In genomic region chr14:54805521-54806322, GRCh38 we compare ENCODE assay signal across 1 cellular context.
TF ChIP-seq lines count a peak whose summit lies in the region.

No MANE protein-coding gene starts in this region.

TF ChIP-seq in GM12878, 131 proteins besides CTCF, POLR2A, EP300 and RAD21 (continues in another document):
- no peak for TF ChIP-seq KDM1A (IDR thresholded peaks at IDR 0.05; ENCODE audit: borderline replicate concordance)
- peak; percentile 90 for TF ChIP-seq SMC3 (IDR thresholded peaks at IDR 0.05; ENCODE audit: borderline replicate concordance, low read length)
- no peak for TF ChIP-seq EGR1 (IDR thresholded peaks at IDR 0.05; ENCODE audit: borderline replicate concordance in 1 of 2, low read depth in 2 of 2, low read length in 2 of 2)
- TF ChIP-seq SREBF2 (IDR thresholded peaks at IDR 0.05; ENCODE audit: low read length): no peak
- TF ChIP-seq ZBTB40 (IDR thresholded peaks at IDR 0.05; ENCODE audit: borderline replicate concordance): no peak
- no peak for TF ChIP-seq BACH1 (IDR thresholded peaks at IDR 0.05; ENCODE audit: borderline replicate concordance)
- TF ChIP-seq FOS (IDR thresholded peaks at IDR 0.05; ENCODE audit: borderline replicate concordance, extremely low read depth, insufficient read length): no peak
- TF ChIP-seq, protein P1, sequence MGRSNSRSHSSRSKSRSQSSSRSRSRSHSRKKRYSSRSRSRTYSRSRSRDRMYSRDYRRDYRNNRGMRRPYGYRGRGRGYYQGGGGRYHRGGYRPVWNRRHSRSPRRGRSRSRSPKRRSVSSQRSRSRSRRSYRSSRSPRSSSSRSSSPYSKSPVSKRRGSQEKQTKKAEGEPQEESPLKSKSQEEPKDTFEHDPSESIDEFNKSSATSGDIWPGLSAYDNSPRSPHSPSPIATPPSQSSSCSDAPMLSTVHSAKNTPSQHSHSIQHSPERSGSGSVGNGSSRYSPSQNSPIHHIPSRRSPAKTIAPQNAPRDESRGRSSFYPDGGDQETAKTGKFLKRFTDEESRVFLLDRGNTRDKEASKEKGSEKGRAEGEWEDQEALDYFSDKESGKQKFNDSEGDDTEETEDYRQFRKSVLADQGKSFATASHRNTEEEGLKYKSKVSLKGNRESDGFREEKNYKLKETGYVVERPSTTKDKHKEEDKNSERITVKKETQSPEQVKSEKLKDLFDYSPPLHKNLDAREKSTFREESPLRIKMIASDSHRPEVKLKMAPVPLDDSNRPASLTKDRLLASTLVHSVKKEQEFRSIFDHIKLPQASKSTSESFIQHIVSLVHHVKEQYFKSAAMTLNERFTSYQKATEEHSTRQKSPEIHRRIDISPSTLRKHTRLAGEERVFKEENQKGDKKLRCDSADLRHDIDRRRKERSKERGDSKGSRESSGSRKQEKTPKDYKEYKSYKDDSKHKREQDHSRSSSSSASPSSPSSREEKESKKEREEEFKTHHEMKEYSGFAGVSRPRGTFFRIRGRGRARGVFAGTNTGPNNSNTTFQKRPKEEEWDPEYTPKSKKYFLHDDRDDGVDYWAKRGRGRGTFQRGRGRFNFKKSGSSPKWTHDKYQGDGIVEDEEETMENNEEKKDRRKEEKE (IDR thresholded peaks at IDR 0.05): no peak
- TF ChIP-seq BRCA1 (IDR thresholded peaks at IDR 0.05; ENCODE audit: low read depth, low read length): no peak
- TF ChIP-seq IRF3 (IDR thresholded peaks at IDR 0.05): no peak
- TF ChIP-seq, protein P2, sequence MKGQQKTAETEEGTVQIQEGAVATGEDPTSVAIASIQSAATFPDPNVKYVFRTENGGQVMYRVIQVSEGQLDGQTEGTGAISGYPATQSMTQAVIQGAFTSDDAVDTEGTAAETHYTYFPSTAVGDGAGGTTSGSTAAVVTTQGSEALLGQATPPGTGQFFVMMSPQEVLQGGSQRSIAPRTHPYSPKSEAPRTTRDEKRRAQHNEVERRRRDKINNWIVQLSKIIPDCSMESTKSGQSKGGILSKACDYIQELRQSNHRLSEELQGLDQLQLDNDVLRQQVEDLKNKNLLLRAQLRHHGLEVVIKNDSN (IDR thresholded peaks at IDR 0.05; ENCODE audit: borderline replicate concordance, extremely low read length, insufficient read depth, low read depth, low read length): peak; percentile 2
- TF ChIP-seq BHLHE40 (IDR thresholded peaks at IDR 0.05; ENCODE audit: borderline replicate concordance in 1 of 2, low read depth in 2 of 2, low read length in 1 of 2): peak; percentile 36 to 44; a peak in 2 of 4 replicates
- TF ChIP-seq, protein P3, sequence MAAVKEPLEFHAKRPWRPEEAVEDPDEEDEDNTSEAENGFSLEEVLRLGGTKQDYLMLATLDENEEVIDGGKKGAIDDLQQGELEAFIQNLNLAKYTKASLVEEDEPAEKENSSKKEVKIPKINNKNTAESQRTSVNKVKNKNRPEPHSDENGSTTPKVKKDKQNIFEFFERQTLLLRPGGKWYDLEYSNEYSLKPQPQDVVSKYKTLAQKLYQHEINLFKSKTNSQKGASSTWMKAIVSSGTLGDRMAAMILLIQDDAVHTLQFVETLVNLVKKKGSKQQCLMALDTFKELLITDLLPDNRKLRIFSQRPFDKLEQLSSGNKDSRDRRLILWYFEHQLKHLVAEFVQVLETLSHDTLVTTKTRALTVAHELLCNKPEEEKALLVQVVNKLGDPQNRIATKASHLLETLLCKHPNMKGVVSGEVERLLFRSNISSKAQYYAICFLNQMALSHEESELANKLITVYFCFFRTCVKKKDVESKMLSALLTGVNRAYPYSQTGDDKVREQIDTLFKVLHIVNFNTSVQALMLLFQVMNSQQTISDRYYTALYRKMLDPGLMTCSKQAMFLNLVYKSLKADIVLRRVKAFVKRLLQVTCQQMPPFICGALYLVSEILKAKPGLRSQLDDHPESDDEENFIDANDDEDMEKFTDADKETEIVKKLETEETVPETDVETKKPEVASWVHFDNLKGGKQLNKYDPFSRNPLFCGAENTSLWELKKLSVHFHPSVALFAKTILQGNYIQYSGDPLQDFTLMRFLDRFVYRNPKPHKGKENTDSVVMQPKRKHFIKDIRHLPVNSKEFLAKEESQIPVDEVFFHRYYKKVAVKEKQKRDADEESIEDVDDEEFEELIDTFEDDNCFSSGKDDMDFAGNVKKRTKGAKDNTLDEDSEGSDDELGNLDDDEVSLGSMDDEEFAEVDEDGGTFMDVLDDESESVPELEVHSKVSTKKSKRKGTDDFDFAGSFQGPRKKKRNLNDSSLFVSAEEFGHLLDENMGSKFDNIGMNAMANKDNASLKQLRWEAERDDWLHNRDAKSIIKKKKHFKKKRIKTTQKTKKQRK (IDR thresholded peaks at IDR 0.05; ENCODE audit: low read depth, low read length): no peak
- no peak for TF ChIP-seq PML (IDR thresholded peaks at IDR 0.05; ENCODE audit: low read length)
- TF ChIP-seq ZNF207 (IDR thresholded peaks at IDR 0.05; ENCODE audit: borderline replicate concordance): 0 out of 2 replicates have a peak, but pooled peaks have one; percentile 46
- TF ChIP-seq MLLT1 (IDR thresholded peaks at IDR 0.05): no peak
- TF ChIP-seq ZSCAN29 (IDR thresholded peaks at IDR 0.05): no peak
- 0 out of 2 replicates have a peak, but pooled peaks have one; percentile 9 for TF ChIP-seq NRF1 (conservative IDR thresholded peaks at IDR 0.05; ENCODE audit: low read depth, low read length)
- peak; percentile 75 for TF ChIP-seq YY1 (IDR thresholded peaks at IDR 0.05; ENCODE audit: low read depth, low read length)
- no peak for TF ChIP-seq TCF12 (IDR thresholded peaks at IDR 0.05; ENCODE audit: low read depth, low read length)
- no peak for TF ChIP-seq SKIL (IDR thresholded peaks at IDR 0.05; ENCODE audit: low read depth, poor library complexity, severe bottlenecking)
- 0 out of 2 replicates have a peak, but pooled peaks have one; percentile 11 for TF ChIP-seq E2F4 (IDR thresholded peaks at IDR 0.05; ENCODE audit: low read depth, low read length)
- TF ChIP-seq RELA (IDR thresholded peaks at IDR 0.05; ENCODE audit: borderline replicate concordance, partially characterized antibody): peak; percentile 18
- TF ChIP-seq ESRRA (IDR thresholded peaks at IDR 0.05; ENCODE audit: low read length): no peak
- no peak for TF ChIP-seq CREB1 (IDR thresholded peaks at IDR 0.05; ENCODE audit: low read depth)
- TF ChIP-seq IKZF1 (conservative IDR thresholded peaks at IDR 0.05): 0 out of 2 replicates have a peak, but pooled peaks have one; percentile 30
- no peak for TF ChIP-seq RCOR1 (conservative IDR thresholded peaks at IDR 0.05; ENCODE audit: low read depth, low read length)
- TF ChIP-seq PAX8 (IDR thresholded peaks at IDR 0.05): no peak
- no peak for TF ChIP-seq ATF7 (IDR thresholded peaks at IDR 0.05; ENCODE audit: low read depth)
- no peak for TF ChIP-seq SRF (IDR thresholded peaks at IDR 0.05; ENCODE audit: low read depth in 2 of 2, low read length in 2 of 2)
- TF ChIP-seq SPI1 (IDR thresholded peaks at IDR 0.05; ENCODE audit: borderline replicate concordance, insufficient read depth, low read depth, low read length): peak; percentile 46; the same call in 1 of the 2 replicates
- TF ChIP-seq RB1 (IDR thresholded peaks at IDR 0.05; ENCODE audit: borderline replicate concordance): no peak
- TF ChIP-seq ZNF217 (IDR thresholded peaks at IDR 0.05): no peak
- TF ChIP-seq ETV6 (conservative IDR thresholded peaks at IDR 0.05 in 1 of 2, IDR thresholded peaks at IDR 0.05 in 1 of 2; ENCODE audit: borderline replicate concordance in 1 of 2, low read depth in 1 of 2): peak in 1 of 2 experiments; percentile 44; a peak in 1 of 4 replicates
